ENCODE assay signal across 1 cellular context in the genomic region with DNA sequence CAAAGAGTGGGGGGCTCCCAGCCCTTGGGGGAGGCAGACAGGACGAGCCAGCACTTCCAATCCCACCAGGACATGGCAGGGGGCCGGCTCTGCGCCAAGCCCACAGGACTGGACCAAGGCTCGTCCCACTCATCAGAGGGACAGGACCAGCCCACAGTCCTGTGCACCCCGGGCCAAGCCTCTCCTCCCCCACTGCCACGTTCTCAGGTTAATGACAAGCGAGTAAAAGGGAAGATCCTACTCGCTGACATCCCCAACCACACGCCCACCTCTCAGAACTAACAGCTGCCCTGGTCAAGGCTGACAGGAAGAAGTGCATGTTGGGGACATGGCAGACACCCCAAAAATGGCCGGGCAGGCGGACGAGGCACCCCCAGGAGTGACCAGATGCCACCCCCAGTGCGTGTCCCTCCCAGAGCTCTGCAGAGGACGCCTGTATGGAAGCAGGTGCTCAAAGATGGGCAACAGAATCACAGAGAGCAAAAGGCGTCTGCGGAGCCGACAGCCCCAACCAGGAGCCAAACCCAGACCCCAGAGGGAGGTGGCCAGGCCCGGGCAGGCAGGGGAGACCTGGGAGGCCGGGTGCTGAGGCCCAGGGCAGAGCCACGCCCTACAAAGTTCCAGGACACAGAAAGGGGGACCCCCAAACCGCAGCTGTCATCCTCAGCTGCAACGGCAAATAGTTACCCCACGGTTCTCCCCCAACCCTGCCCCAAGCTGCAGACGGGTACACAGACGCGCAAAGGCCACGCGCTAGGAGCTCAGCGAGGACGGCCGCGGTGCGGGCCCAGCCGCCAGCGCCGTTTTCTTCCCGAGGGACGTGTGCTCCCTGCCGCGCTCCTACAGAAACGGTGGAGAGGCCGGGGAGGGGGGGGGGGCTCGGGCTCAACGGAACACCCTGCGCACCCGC.
TF ChIP-seq lines count a peak whose summit lies in the region.

No MANE protein-coding gene starts in this region.

TF ChIP-seq in GM12878, 131 proteins besides CTCF, POLR2A, EP300 and RAD21 (continued from another document):
- TF ChIP-seq MAX (IDR thresholded peaks at IDR 0.05; ENCODE audit: low read depth, low read length): no peak
- TF ChIP-seq, protein P1, sequence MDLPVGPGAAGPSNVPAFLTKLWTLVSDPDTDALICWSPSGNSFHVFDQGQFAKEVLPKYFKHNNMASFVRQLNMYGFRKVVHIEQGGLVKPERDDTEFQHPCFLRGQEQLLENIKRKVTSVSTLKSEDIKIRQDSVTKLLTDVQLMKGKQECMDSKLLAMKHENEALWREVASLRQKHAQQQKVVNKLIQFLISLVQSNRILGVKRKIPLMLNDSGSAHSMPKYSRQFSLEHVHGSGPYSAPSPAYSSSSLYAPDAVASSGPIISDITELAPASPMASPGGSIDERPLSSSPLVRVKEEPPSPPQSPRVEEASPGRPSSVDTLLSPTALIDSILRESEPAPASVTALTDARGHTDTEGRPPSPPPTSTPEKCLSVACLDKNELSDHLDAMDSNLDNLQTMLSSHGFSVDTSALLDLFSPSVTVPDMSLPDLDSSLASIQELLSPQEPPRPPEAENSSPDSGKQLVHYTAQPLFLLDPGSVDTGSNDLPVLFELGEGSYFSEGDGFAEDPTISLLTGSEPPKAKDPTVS (IDR thresholded peaks at IDR 0.05; ENCODE audit: low read depth, low read length): no peak
- no peak for TF ChIP-seq MEF2A (IDR thresholded peaks at IDR 0.05; ENCODE audit: insufficient read depth, low read depth, low read length)
- TF ChIP-seq MTA2 (IDR thresholded peaks at IDR 0.05; ENCODE audit: low read depth): no peak
- no peak for TF ChIP-seq RELA (IDR thresholded peaks at IDR 0.05; ENCODE audit: borderline replicate concordance, partially characterized antibody)
- no peak for TF ChIP-seq LARP7 (IDR thresholded peaks at IDR 0.05)
- no peak for TF ChIP-seq NR2F1 (conservative IDR thresholded peaks at IDR 0.05)
- no peak for TF ChIP-seq YBX1 (IDR thresholded peaks at IDR 0.05)
- TF ChIP-seq CBX5 (IDR thresholded peaks at IDR 0.05; ENCODE audit: low read depth): no peak
- TF ChIP-seq BCL11A (IDR thresholded peaks at IDR 0.05; ENCODE audit: low read depth, low read length): no peak
- TF ChIP-seq IKZF1 (conservative IDR thresholded peaks at IDR 0.05): no peak
- no peak for TF ChIP-seq ZNF24 (IDR thresholded peaks at IDR 0.05)
- TF ChIP-seq REST (IDR thresholded peaks at IDR 0.05; ENCODE audit: low read depth, low read length): no peak
